21 cellular contexts compared by ENCODE assay signal in the genomic region with DNA sequence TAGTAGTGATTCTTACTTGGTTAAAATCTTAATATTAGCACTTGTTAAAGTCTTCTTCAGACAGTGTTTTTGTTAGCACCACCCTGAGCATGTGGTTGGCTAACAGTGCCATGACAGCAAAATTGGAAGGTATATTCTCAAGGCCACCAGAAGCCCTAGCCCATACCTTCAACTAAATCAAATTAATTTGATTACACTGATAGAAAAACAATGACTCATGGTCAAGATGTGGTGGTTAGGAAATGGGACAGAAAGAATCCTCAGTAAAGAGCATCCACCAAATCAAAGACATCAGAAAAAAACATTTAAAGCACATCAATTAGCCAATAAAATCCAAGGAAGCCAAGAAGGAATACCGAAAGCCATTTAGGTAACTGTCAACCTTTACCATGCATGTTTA.
DNase-seq lines count a peak whose midpoint lies in the region; ATAC-seq and TF ChIP-seq lines count a peak whose summit lies in the region.
"Had no signal": no experiment of that assay in that cellular context is flagged by ENCODE, and none has a peak within 500 bp of the region (broad histone marks: within the 10 kb centered on the region; RNA-seq: fewer than 3 reads in every experiment).

No MANE protein-coding gene starts in this region.

- peaks cover 90% of the 10 kb centered on the region for H3K4me1 Mint-ChIP-seq in activated naive CD4-positive, alpha-beta T cell treated with anti-CD3 and anti-CD28 coated beads, Interleukin-2, amount 50 U/mL, for 24 hours
- peaks cover 71% of the 10 kb centered on the region for H3K4me1 Mint-ChIP-seq in activated naive CD4-positive, alpha-beta T cell treated with anti-CD3 and anti-CD28 coated beads for 36 hours (ENCODE audit: low read depth)
- H3K4me1 Mint-ChIP-seq in effector memory CD8-positive, alpha-beta T cell (ENCODE audit: low read depth in 2 of 2) = peaks cover 71 to 79% of the 10 kb centered on the region in 2 donors
- peaks cover 86% of the 10 kb centered on the region for H3K4me1 Mint-ChIP-seq in stimulated activated effector memory CD8-positive, alpha-beta T cell treated with anti-CD3 and anti-CD28 coated beads, Interleukin-12 subunit alpha, Interleukin-12 subunit beta, amount 100 ng/mL, for 72 hours

- no peak for DNase-seq in activated naive CD4-positive, alpha-beta T cell treated with anti-CD3 and anti-CD28 coated beads for 36 hours
- DNase-seq in effector memory CD8-positive, alpha-beta T cell = no peak
- no peak for DNase-seq in stimulated activated effector memory CD8-positive, alpha-beta T cell treated with anti-CD3 and anti-CD28 coated beads, Interleukin-12 subunit alpha, Interleukin-12 subunit beta, amount 100 ng/mL, for 72 hours (ENCODE audit: low spot score in 2 of 2)
- DNase-seq in NCI-H1092 (lab: John Stamatoyannopoulos, UW) = no peak
- DNase-seq in NCI-H226 = no peak
- DNase-seq in occipital lobe (lab: John Stamatoyannopoulos, UW) = no peak
- DNase-seq: C1 segment of cervical spinal cord, EL, HFFc6, Karpas-422, MG63, NCI-H1105 treated with DMSO at 0.1 percent for 48 hours, NCI-H187 treated with DMSO at 0.1 percent for 48 hours, NCI-H2171, NCI-H748 treated with DMSO at 0.1 percent for 48 hours, OCI-M1, RPMI8226, SIG-M5 had no signal

- peak overlapping the region; percentile 30 for H3K27ac Mint-ChIP-seq in activated naive CD4-positive, alpha-beta T cell treated with anti-CD3 and anti-CD28 coated beads, Interleukin-2, amount 50 U/mL, for 24 hours
- H3K27ac Mint-ChIP-seq in activated naive CD4-positive, alpha-beta T cell treated with anti-CD3 and anti-CD28 coated beads for 36 hours = no peak overlapping the region
- H3K27ac Mint-ChIP-seq in effector memory CD8-positive, alpha-beta T cell = peak overlapping the region; percentile 32 to 93
- peak overlapping the region; percentile 39 for H3K27ac Mint-ChIP-seq in stimulated activated effector memory CD8-positive, alpha-beta T cell treated with anti-CD3 and anti-CD28 coated beads, Interleukin-12 subunit alpha, Interleukin-12 subunit beta, amount 100 ng/mL, for 72 hours
- H3K27ac Mint-ChIP-seq: HFFc6 had no signal

- H3K4me3 Mint-ChIP-seq in activated naive CD4-positive, alpha-beta T cell treated with anti-CD3 and anti-CD28 coated beads, Interleukin-2, amount 50 U/mL, for 24 hours = no peak overlapping the region
- H3K4me3 Mint-ChIP-seq in activated naive CD4-positive, alpha-beta T cell treated with anti-CD3 and anti-CD28 coated beads for 36 hours = no peak overlapping the region
- H3K4me3 Mint-ChIP-seq in effector memory CD8-positive, alpha-beta T cell = peak overlapping the region; percentile 41 to 79
- no peak overlapping the region for H3K4me3 Mint-ChIP-seq in stimulated activated effector memory CD8-positive, alpha-beta T cell treated with anti-CD3 and anti-CD28 coated beads, Interleukin-12 subunit alpha, Interleukin-12 subunit beta, amount 100 ng/mL, for 72 hours
- H3K4me3 Mint-ChIP-seq: HFFc6 had no signal

- intact Hi-C loops in activated naive CD4-positive, alpha-beta T cell treated with anti-CD3 and anti-CD28 coated beads for 36 hours (cut with micrococcal nuclease) = no loop called here

- H3K36me3 Mint-ChIP-seq in activated naive CD4-positive, alpha-beta T cell treated with anti-CD3 and anti-CD28 coated beads, Interleukin-2, amount 50 U/mL, for 24 hours = peaks cover 24% of the 10 kb centered on the region
- H3K36me3 Mint-ChIP-seq in activated naive CD4-positive, alpha-beta T cell treated with anti-CD3 and anti-CD28 coated beads for 36 hours (ENCODE audit: low read depth) = peaks cover 29% of the 10 kb centered on the region
- peaks cover 27% of the 10 kb centered on the region for H3K36me3 Mint-ChIP-seq in effector memory CD8-positive, alpha-beta T cell (ENCODE audit: insufficient read depth)
- H3K36me3 Mint-ChIP-seq in stimulated activated effector memory CD8-positive, alpha-beta T cell treated with anti-CD3 and anti-CD28 coated beads, Interleukin-12 subunit alpha, Interleukin-12 subunit beta, amount 100 ng/mL, for 72 hours = peaks cover 38% of the 10 kb centered on the region

- CTCF ChIA-PET in activated naive CD4-positive, alpha-beta T cell treated with anti-CD3 and anti-CD28 coated beads for 36 hours (lab: Charles Lee) = interaction anchor here (0.6 kb wide), 1 partner anchor 207 kb away, joined by 5 read pairs; no protein-coding TSS in a partner anchor

- H3K27me3 Mint-ChIP-seq in activated naive CD4-positive, alpha-beta T cell treated with anti-CD3 and anti-CD28 coated beads, Interleukin-2, amount 50 U/mL, for 24 hours = no peaks in the 10 kb centered on the region
- no peaks in the 10 kb centered on the region for H3K27me3 Mint-ChIP-seq in activated naive CD4-positive, alpha-beta T cell treated with anti-CD3 and anti-CD28 coated beads for 36 hours (ENCODE audit: low read depth)
- no peaks in the 10 kb centered on the region for H3K27me3 Mint-ChIP-seq in effector memory CD8-positive, alpha-beta T cell

- ATAC-seq in effector memory CD8-positive, alpha-beta T cell (replicated peaks) = no peak
- ATAC-seq in stimulated activated effector memory CD8-positive, alpha-beta T cell treated with anti-CD3 and anti-CD28 coated beads, Interleukin-12 subunit alpha, Interleukin-12 subunit beta, amount 100 ng/mL, for 72 hours = no peak
- ATAC-seq: HepG2 had no signal

- no peaks in the 10 kb centered on the region for H3K9me3 Mint-ChIP-seq in activated naive CD4-positive, alpha-beta T cell treated with anti-CD3 and anti-CD28 coated beads, Interleukin-2, amount 50 U/mL, for 24 hours
- peaks cover 6% of the 10 kb centered on the region for H3K9me3 Mint-ChIP-seq in activated naive CD4-positive, alpha-beta T cell treated with anti-CD3 and anti-CD28 coated beads for 36 hours
- H3K9me3 Mint-ChIP-seq in effector memory CD8-positive, alpha-beta T cell = peaks cover 3 to 5% of the 10 kb centered on the region in 2 donors
- peaks cover 4% of the 10 kb centered on the region for H3K9me3 Mint-ChIP-seq in stimulated activated effector memory CD8-positive, alpha-beta T cell treated with anti-CD3 and anti-CD28 coated beads, Interleukin-12 subunit alpha, Interleukin-12 subunit beta, amount 100 ng/mL, for 72 hours
- H3K9me3 Mint-ChIP-seq: HFFc6 had no signal

TF ChIP-seq in PFSK-1, 5 proteins besides CTCF, POLR2A, EP300 and RAD21:
- TF ChIP-seq, protein P1, sequence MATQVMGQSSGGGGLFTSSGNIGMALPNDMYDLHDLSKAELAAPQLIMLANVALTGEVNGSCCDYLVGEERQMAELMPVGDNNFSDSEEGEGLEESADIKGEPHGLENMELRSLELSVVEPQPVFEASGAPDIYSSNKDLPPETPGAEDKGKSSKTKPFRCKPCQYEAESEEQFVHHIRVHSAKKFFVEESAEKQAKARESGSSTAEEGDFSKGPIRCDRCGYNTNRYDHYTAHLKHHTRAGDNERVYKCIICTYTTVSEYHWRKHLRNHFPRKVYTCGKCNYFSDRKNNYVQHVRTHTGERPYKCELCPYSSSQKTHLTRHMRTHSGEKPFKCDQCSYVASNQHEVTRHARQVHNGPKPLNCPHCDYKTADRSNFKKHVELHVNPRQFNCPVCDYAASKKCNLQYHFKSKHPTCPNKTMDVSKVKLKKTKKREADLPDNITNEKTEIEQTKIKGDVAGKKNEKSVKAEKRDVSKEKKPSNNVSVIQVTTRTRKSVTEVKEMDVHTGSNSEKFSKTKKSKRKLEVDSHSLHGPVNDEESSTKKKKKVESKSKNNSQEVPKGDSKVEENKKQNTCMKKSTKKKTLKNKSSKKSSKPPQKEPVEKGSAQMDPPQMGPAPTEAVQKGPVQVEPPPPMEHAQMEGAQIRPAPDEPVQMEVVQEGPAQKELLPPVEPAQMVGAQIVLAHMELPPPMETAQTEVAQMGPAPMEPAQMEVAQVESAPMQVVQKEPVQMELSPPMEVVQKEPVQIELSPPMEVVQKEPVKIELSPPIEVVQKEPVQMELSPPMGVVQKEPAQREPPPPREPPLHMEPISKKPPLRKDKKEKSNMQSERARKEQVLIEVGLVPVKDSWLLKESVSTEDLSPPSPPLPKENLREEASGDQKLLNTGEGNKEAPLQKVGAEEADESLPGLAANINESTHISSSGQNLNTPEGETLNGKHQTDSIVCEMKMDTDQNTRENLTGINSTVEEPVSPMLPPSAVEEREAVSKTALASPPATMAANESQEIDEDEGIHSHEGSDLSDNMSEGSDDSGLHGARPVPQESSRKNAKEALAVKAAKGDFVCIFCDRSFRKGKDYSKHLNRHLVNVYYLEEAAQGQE (IDR thresholded peaks at IDR 0.05; ENCODE audit: insufficient read depth in 1 of 2, low read depth in 2 of 2, low read length in 2 of 2) = no peak
- TF ChIP-seq POLR2AphosphoS5 (IDR thresholded peaks at IDR 0.05; ENCODE audit: low read depth, low read length) (no peak), SIN3A (IDR thresholded peaks at IDR 0.05; ENCODE audit: borderline replicate concordance, insufficient read depth, low read length) (0 out of 2 replicates have a peak, but pooled peaks have one; percentile 37)

Comparison
In these comparisons a context has a peak if more than half of its experiments do, and no peak if none do; other contexts are left out.
1. H3K4me3 Mint-ChIP-seq: peak in effector memory CD8-positive, alpha-beta T cell (2 of 2); none in activated naive CD4-positive, alpha-beta T cell treated with anti-CD3 and anti-CD28 coated beads, Interleukin-2, amount 50 U/mL, for 24 hours (single experiment), activated naive CD4-positive, alpha-beta T cell treated with anti-CD3 and anti-CD28 coated beads for 36 hours (single experiment) and stimulated activated effector memory CD8-positive, alpha-beta T cell treated with anti-CD3 and anti-CD28 coated beads, Interleukin-12 subunit alpha, Interleukin-12 subunit beta, amount 100 ng/mL, for 72 hours (single experiment).